In the genomic region with DNA sequence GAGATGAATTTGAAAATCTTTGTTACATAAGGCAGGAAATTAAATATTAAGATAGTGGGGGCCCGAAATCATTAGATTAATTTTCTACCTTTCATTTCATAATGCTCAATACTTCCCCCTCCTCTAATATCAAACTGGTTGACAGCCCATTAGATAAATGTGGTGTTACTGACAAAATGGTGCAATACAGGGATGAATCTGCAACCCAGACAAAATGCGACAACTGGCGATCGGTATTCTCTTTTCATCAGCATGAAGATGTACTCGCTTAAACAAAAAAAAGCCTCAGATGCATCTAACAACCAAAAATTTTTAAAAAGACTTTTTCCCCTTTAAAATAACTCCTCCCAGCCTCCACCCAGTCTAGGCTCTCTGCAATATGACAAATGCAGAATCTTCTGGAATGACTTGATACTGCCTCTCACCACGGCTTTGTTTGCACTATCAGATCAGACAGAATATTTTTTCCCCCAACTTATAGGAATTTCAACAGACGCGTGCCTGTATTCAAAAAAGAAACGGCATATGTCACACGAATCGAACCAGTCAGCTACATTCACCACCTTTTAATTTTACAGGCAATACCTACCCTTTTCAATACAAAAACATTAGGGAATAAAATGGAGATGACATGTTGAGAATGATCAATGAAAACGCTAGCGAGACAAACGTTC, we compare ENCODE assay signal across 8 cellular contexts. TPM values are rescaled to one million over a fixed set of nuclear protein-coding genes. Genes with fewer than 3 reads are reported as not detected.
A peak's percentile ranks its signal among the peaks of the same experiment; 100 is the strongest.
DNase-seq lines count a peak whose midpoint lies in the region; ATAC-seq and TF ChIP-seq lines count a peak whose summit lies in the region.

No MANE protein-coding gene starts in this region.

- intact Hi-C loops in body of pancreas (cut with DNase I): no loop called here

- H3K36me3 ChIP-seq in KOPT-K1 (ENCODE audit: insufficient read depth, low read length) (peaks cover 47% of the 10 kb centered on the region), body of pancreas (replicated peaks in 1 of 2; ENCODE audit: insufficient read depth in 1 of 2, low read depth in 2 of 2) (no peaks in the 10 kb centered on the region), mesodermal cell (ENCODE audit: control insufficient read depth, insufficient read depth, low read length) (peaks cover 49% of the 10 kb centered on the region)

- H3K4me1 ChIP-seq in body of pancreas: peaks cover 50% of the 10 kb centered on the region
- H3K4me1 ChIP-seq in mesodermal cell (ENCODE audit: control insufficient read depth, insufficient read depth, low read length, poor library complexity, severe bottlenecking): peaks cover 2% of the 10 kb centered on the region

- no peak for DNase-seq in AG10803 (ENCODE audit: low read depth)
- no peak for DNase-seq in body of pancreas
- no peak for DNase-seq in hepatic stellate cell (ENCODE audit: low spot score)
- no peak for DNase-seq in NCI-H2196 treated with DMSO at 0.1 percent for 48 hours (lab: John Stamatoyannopoulos, UW; ENCODE audit: unreplicated experiment)

- H3K4me3 ChIP-seq in AG10803 (ENCODE audit: low read length) (peak overlapping the region; percentile 91), body of pancreas (peak overlapping the region; percentile 86 to 89), mesodermal cell (ENCODE audit: extremely low read depth, insufficient read depth, low read length, poor library complexity, severe bottlenecking) (peak overlapping the region; percentile 98)

- TF ChIP-seq CTCF in AG10803 (conservative IDR thresholded peaks at IDR 0.05; ENCODE audit: low read length) (no peak), body of pancreas (IDR thresholded peaks at IDR 0.05) (no peak)

- no peak for TF ChIP-seq POLR2A in body of pancreas (IDR thresholded peaks at IDR 0.05)

- peak overlapping the region; percentile 81 for H3K27ac ChIP-seq in KOPT-K1 (ENCODE audit: low read depth, low read length, poor library complexity, severe bottlenecking)
- peak overlapping the region; percentile 26 to 100 (median 99) for H3K27ac ChIP-seq in body of pancreas
- H3K27ac ChIP-seq in mesodermal cell (ENCODE audit: low read depth, low read length, severe bottlenecking): peak overlapping the region; percentile 98

- H3K27me3 ChIP-seq in body of pancreas: no peaks in the 10 kb centered on the region

- 1% methylated on average over 14 of the region's 14 CpGs for WGBS in body of pancreas, 2 donors
- WGBS in mesodermal cell (ENCODE audit: insufficient coverage in 2 of 2), 2 experiments: 2 to 4% methylated on average over 10 to 11 of the region's 14 CpGs

- ATAC-seq in body of pancreas (no peak), GM19328 (IDR thresholded peaks at IDR 0.05; ENCODE audit: unreplicated experiment) (no peak), HG02610 (IDR thresholded peaks at IDR 0.05; ENCODE audit: unreplicated experiment) (no peak)

- no peaks in the 10 kb centered on the region for H3K9me3 ChIP-seq in KOPT-K1 (ENCODE audit: insufficient read depth, low read length, poor library complexity, severe bottlenecking)
- H3K9me3 ChIP-seq in body of pancreas: no peaks in the 10 kb centered on the region
- peaks cover 15% of the 10 kb centered on the region for H3K9me3 ChIP-seq in mesodermal cell (ENCODE audit: control insufficient read depth, low read length)

RNA-seq across cellular contexts. Expression of gene YWHAG, which starts 1.3 kb away (rescaled TPM):
- total RNA-seq in body of pancreas: 10 to 100 TPM; 24.1 to 60.0 TPM
- 129 TPM for polyA plus RNA-seq in mesodermal cell (2013, experiment 1 of 2)
- polyA plus RNA-seq in mesodermal cell (2013, experiment 2 of 2): 124 TPM

RNA-seq across cellular contexts. Expression of gene SSC4D, which starts 52.0 kb away (rescaled TPM):
- total RNA-seq in body of pancreas: 1 to 10 TPM; 3.6 to 7.6 TPM
- 6.4 TPM for polyA plus RNA-seq in mesodermal cell (2013, experiment 1 of 2)
- 5.2 TPM for polyA plus RNA-seq in mesodermal cell (2013, experiment 2 of 2)

RNA-seq across cellular contexts. Expression of gene HSPB1, which starts 55.0 kb away (rescaled TPM):
- total RNA-seq in body of pancreas: 100 to 1,000 TPM; 367 to 445 TPM
- polyA plus RNA-seq in mesodermal cell (2013, experiment 1 of 2): 475 TPM
- 398 TPM for polyA plus RNA-seq in mesodermal cell (2013, experiment 2 of 2)
